32 cellular contexts compared by ENCODE assay signal in genomic region chr17:76812968-76813367, GRCh38. TPM values are rescaled to one million over a fixed set of nuclear protein-coding genes. Genes with fewer than 3 reads are reported as not detected.
"Had no signal": no experiment of that assay in that cellular context is flagged by ENCODE, and none has a peak within 500 bp of the region (broad histone marks: within the 10 kb centered on the region; RNA-seq: fewer than 3 reads in every experiment).

No MANE protein-coding gene starts in this region.

- FAIRE-seq: TTC549 had no signal

- H3K27ac ChIP-seq: VCaP, WERI-Rb-1 had no signal

- ATAC-seq: activated CD4-positive, alpha-beta T cell treated with anti-CD3 and anti-CD28 coated beads for 36 hours; activated CD4-positive, CD25-positive, alpha-beta regulatory T cell treated with anti-CD3 and anti-CD28 coated beads, Interleukin-2, amount 50 U/mL, for 24 hours; activated CD8-positive, alpha-beta memory T cell treated with anti-CD3 and anti-CD28 coated beads, Interleukin-2, amount 10 ng/mL, durations not matched to agents 7 days and 5 days; activated CD8-positive, alpha-beta T cell treated with anti-CD3 and anti-CD28 coated beads for 36 hours; activated CD8-positive, alpha-beta T cell treated with anti-CD3 and anti-CD28 coated beads, Interleukin-2, amount 10 ng/mL, durations not matched to agents 7 days and 5 days; T-helper 17 cell; WTC11 had no signal

- DNase-seq: activated B cell treated with CpG ODN at 0.5 μM for 24 hours; activated CD4-positive, alpha-beta memory T cell treated with anti-CD3 and anti-CD28 coated beads for 36 hours; activated CD4-positive, alpha-beta memory T cell treated with anti-CD3 and anti-CD28 coated beads, Interleukin-2, amount 10 ng/mL, durations not matched to agents 7 days and 5 days; activated CD4-positive, alpha-beta T cell treated with anti-CD3 and anti-CD28 coated beads for 1 hour; activated CD4-positive, alpha-beta T cell treated with anti-CD3 and anti-CD28 coated beads for 36 hours; activated CD4-positive, alpha-beta T cell treated with anti-CD3 and anti-CD28 coated beads for 4 hours; activated CD4-positive, alpha-beta T cell treated with anti-CD3 and anti-CD28 coated beads for 48 hours; activated CD4-positive, alpha-beta T cell treated with anti-CD3 and anti-CD28 coated beads, Interleukin-2, amount 10 ng/mL, durations not matched to agents 24 days and 14 days; activated CD4-positive, alpha-beta T cell treated with anti-CD3 and anti-CD28 coated beads, Interleukin-2, amount 10 ng/mL, durations not matched to agents 7 days and 5 days; activated CD4-positive, alpha-beta T cell treated with anti-CD3 and anti-CD28 coated beads, Interleukin-2, amount 50 U/mL, for 1 hour; activated CD4-positive, alpha-beta T cell treated with anti-CD3 and anti-CD28 coated beads, Interleukin-2, amount 50 U/mL, for 4 hours; activated CD4-positive, alpha-beta T cell treated with anti-CD3 and anti-CD28 coated beads, Interleukin-2, amount 50 U/mL, for 48 hours; activated CD4-positive, CD25-positive, alpha-beta regulatory T cell; activated CD4-positive, CD25-positive, alpha-beta regulatory T cell treated with anti-CD3 and anti-CD28 coated beads, Interleukin-2, amount 50 U/mL, for 72 hours; activated CD8-positive, alpha-beta memory T cell treated with anti-CD3 and anti-CD28 coated beads for 24 hours; activated CD8-positive, alpha-beta memory T cell treated with anti-CD3 and anti-CD28 coated beads, Interleukin-2, amount 10 ng/mL, durations not matched to agents 7 days and 5 days; activated CD8-positive, alpha-beta memory T cell treated with anti-CD3 and anti-CD28 coated beads, Interleukin-2, amount 50 U/mL, for 4 hours; activated CD8-positive, alpha-beta memory T cell treated with anti-CD3 and anti-CD28 coated beads, Interleukin-2, amount 50 U/mL, for 48 hours; activated CD8-positive, alpha-beta T cell treated with anti-CD3 and anti-CD28 coated beads for 36 hours; activated CD8-positive, alpha-beta T cell treated with anti-CD3 and anti-CD28 coated beads, Interleukin-2, amount 10 ng/mL, durations not matched to agents 7 days and 5 days; activated T-cell treated with anti-CD3 and anti-CD28 coated beads for 4 hours; activated T-cell treated with anti-CD3 and anti-CD28 coated beads, Interleukin-2, amount 50 U/mL, for 1 hour; T-helper 1 cell; T-helper 17 cell; T-helper 2 cell; T-helper 9 cell; T1000; WERI-Rb-1 had no signal

- H3K36me3 ChIP-seq: WERI-Rb-1 had no signal

RNA-seq across cellular contexts. Expression of gene MGAT5B, which starts 55.2 kb away (rescaled TPM):
- total RNA-seq: activated CD4-positive, alpha-beta T cell treated with anti-CD3 and anti-CD28 coated beads for 36 hours; activated CD8-positive, alpha-beta T cell treated with anti-CD3 and anti-CD28 coated beads for 36 hours had no signal
